In the genomic region with DNA sequence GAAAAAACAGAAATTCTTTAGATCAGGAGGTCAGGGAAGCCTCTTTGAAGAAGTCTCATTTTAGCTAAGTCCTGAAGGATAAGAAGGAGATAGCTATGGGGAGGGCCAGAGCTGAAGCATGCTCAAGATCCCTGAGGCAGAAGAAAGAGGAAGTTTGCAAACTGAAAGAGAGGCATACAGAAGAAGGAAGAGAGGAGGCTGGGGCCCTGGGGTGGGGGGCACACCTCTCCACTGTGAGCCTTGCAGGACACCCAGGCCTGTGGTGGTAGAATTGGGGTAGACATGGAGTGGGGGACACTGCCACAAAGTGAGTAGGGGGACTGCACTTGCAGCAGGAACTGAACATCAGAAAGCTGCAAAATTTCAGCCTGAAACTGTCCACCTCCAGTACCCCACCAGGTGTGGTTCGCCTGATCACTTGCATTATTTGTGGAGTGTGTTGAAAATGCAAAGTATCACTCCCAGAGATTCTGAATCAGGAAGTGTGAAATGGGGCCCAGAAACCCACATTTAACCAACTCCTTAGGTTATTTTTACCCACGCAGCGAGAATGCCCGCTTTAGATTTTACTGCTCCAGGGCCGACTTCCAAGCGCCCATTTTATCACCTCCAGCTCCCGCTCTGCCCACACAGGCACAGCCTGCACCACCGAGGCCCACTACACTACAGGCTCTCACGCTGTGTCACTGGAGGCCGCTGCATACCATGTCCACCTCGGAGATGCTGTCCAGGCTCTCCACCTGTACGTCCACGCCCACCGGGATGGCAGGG, we compare ENCODE assay signal across 1 cellular context.
TF ChIP-seq lines count a peak whose summit lies in the region.

No MANE protein-coding gene starts in this region.

TF ChIP-seq in GM23338, 12 proteins besides CTCF, POLR2A, EP300 and RAD21 (continued from another document):
- TF ChIP-seq, protein P1, sequence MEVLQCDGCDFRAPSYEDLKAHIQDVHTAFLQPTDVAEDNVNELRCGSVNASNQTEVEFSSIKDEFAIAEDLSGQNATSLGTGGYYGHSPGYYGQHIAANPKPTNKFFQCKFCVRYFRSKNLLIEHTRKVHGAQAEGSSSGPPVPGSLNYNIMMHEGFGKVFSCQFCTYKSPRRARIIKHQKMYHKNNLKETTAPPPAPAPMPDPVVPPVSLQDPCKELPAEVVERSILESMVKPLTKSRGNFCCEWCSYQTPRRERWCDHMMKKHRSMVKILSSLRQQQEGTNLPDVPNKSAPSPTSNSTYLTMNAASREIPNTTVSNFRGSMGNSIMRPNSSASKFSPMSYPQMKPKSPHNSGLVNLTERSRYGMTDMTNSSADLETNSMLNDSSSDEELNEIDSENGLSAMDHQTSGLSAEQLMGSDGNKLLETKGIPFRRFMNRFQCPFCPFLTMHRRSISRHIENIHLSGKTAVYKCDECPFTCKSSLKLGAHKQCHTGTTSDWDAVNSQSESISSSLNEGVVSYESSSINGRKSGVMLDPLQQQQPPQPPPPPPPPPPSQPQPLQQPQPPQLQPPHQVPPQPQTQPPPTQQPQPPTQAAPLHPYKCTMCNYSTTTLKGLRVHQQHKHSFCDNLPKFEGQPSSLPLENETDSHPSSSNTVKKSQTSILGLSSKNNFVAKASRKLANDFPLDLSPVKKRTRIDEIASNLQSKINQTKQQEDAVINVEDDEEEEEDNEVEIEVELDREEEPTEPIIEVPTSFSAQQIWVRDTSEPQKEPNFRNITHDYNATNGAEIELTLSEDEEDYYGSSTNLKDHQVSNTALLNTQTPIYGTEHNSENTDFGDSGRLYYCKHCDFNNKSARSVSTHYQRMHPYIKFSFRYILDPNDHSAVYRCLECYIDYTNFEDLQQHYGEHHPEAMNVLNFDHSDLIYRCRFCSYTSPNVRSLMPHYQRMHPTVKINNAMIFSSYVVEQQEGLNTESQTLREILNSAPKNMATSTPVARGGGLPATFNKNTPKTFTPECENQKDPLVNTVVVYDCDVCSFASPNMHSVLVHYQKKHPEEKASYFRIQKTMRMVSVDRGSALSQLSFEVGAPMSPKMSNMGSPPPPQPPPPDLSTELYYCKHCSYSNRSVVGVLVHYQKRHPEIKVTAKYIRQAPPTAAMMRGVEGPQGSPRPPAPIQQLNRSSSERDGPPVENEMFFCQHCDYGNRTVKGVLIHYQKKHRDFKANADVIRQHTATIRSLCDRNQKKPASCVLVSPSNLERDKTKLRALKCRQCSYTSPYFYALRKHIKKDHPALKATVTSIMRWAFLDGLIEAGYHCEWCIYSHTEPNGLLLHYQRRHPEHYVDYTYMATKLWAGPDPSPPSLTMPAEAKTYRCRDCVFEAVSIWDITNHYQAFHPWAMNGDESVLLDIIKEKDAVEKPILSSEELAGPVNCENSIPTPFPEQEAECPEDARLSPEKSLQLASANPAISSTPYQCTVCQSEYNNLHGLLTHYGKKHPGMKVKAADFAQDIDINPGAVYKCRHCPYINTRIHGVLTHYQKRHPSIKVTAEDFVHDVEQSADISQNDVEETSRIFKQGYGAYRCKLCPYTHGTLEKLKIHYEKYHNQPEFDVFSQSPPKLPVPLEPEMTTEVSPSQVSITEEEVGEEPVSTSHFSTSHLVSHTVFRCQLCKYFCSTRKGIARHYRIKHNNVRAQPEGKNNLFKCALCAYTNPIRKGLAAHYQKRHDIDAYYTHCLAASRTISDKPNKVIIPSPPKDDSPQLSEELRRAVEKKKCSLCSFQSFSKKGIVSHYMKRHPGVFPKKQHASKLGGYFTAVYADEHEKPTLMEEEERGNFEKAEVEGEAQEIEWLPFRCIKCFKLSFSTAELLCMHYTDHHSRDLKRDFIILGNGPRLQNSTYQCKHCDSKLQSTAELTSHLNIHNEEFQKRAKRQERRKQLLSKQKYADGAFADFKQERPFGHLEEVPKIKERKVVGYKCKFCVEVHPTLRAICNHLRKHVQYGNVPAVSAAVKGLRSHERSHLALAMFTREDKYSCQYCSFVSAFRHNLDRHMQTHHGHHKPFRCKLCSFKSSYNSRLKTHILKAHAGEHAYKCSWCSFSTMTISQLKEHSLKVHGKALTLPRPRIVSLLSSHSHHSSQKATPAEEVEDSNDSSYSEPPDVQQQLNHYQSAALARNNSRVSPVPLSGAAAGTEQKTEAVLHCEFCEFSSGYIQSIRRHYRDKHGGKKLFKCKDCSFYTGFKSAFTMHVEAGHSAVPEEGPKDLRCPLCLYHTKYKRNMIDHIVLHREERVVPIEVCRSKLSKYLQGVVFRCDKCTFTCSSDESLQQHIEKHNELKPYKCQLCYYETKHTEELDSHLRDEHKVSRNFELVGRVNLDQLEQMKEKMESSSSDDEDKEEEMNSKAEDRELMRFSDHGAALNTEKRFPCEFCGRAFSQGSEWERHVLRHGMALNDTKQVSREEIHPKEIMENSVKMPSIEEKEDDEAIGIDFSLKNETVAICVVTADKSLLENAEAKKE (CRISPR knock-in tag; IDR thresholded peaks at IDR 0.05), result no peak
- TF ChIP-seq CREB1 (CRISPR knock-in tag; IDR thresholded peaks at IDR 0.05; ENCODE audit: low read depth) (no peak), NANOG (IDR thresholded peaks at IDR 0.05; ENCODE audit: borderline replicate concordance) (no peak), EZH2 (IDR thresholded peaks at IDR 0.05; ENCODE audit: low read depth, unreplicated experiment) (no peak), ZNF114 (CRISPR knock-in tag; IDR thresholded peaks at IDR 0.05) (no peak), EZH2phosphoT487 (IDR thresholded peaks at IDR 0.05; ENCODE audit: unreplicated experiment) (no peak)
- TF ChIP-seq, protein P2, sequence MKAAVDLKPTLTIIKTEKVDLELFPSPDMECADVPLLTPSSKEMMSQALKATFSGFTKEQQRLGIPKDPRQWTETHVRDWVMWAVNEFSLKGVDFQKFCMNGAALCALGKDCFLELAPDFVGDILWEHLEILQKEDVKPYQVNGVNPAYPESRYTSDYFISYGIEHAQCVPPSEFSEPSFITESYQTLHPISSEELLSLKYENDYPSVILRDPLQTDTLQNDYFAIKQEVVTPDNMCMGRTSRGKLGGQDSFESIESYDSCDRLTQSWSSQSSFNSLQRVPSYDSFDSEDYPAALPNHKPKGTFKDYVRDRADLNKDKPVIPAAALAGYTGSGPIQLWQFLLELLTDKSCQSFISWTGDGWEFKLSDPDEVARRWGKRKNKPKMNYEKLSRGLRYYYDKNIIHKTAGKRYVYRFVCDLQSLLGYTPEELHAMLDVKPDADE (IDR thresholded peaks at IDR 0.05), result no peak
- TF ChIP-seq, protein P3, sequence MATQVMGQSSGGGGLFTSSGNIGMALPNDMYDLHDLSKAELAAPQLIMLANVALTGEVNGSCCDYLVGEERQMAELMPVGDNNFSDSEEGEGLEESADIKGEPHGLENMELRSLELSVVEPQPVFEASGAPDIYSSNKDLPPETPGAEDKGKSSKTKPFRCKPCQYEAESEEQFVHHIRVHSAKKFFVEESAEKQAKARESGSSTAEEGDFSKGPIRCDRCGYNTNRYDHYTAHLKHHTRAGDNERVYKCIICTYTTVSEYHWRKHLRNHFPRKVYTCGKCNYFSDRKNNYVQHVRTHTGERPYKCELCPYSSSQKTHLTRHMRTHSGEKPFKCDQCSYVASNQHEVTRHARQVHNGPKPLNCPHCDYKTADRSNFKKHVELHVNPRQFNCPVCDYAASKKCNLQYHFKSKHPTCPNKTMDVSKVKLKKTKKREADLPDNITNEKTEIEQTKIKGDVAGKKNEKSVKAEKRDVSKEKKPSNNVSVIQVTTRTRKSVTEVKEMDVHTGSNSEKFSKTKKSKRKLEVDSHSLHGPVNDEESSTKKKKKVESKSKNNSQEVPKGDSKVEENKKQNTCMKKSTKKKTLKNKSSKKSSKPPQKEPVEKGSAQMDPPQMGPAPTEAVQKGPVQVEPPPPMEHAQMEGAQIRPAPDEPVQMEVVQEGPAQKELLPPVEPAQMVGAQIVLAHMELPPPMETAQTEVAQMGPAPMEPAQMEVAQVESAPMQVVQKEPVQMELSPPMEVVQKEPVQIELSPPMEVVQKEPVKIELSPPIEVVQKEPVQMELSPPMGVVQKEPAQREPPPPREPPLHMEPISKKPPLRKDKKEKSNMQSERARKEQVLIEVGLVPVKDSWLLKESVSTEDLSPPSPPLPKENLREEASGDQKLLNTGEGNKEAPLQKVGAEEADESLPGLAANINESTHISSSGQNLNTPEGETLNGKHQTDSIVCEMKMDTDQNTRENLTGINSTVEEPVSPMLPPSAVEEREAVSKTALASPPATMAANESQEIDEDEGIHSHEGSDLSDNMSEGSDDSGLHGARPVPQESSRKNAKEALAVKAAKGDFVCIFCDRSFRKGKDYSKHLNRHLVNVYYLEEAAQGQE (IDR thresholded peaks at IDR 0.05; ENCODE audit: unreplicated experiment), result no peak
